Comparison of ENCODE assay signal across 28 cellular contexts in genomic region chr1:29824478-29825273, GRCh38.
A peak's percentile ranks its signal among the peaks of the same experiment; 100 is the strongest.
DNase-seq lines count a peak whose midpoint lies in the region; ATAC-seq and TF ChIP-seq lines count a peak whose summit lies in the region.
"Had no signal": no experiment of that assay in that cellular context is flagged by ENCODE, and none has a peak within 500 bp of the region (broad histone marks: within the 10 kb centered on the region; RNA-seq: fewer than 3 reads in every experiment).

No MANE protein-coding gene starts in this region.

- TF ChIP-seq POLR2A in esophagus muscularis mucosa (IDR thresholded peaks at IDR 0.05; ENCODE audit: low read depth) (no peak), spleen (IDR thresholded peaks at IDR 0.05) (no peak)

- H3K4me3 ChIP-seq in esophagus muscularis mucosa (no peak overlapping the region), spleen (no peak overlapping the region)
- H3K4me3 ChIP-seq: dorsolateral prefrontal cortex, HAP-1, left ventricle myocardium inferior, PC-9 had no signal

- WGBS in esophagus muscularis mucosa, result 57% methylated on average over 13 of the region's 16 CpGs
- 76 to 84% (median 80%) methylated on average over 9 to 16 of the region's 16 CpGs for WGBS in spleen, 5 donors

- H3K27me3 ChIP-seq in esophagus muscularis mucosa (peaks cover 0 to 79% (median 3%) of the 10 kb centered on the region in 4 donors), spleen (replicated peaks in 1 of 7) (peaks cover 0 to 70% (median 4%) of the 10 kb centered on the region in 7 donors)
- H3K27me3 ChIP-seq: BE2C had no signal

- H3K36me3 ChIP-seq in esophagus muscularis mucosa (no peaks in the 10 kb centered on the region), spleen (no peaks in the 10 kb centered on the region)
- H3K36me3 ChIP-seq: BE2C, HAP-1, left ventricle myocardium inferior had no signal

- no peaks in the 10 kb centered on the region for H3K36me3 Mint-ChIP-seq in activated CD8-positive, alpha-beta memory T cell treated with anti-CD3 and anti-CD28 coated beads, Interleukin-2, amount 10 ng/mL, durations not matched to agents 7 days and 5 days
- H3K36me3 Mint-ChIP-seq: mesothelial cell of epicardium, natural killer cell, type B pancreatic cell had no signal

- TF ChIP-seq EP300 in esophagus muscularis mucosa (IDR thresholded peaks at IDR 0.05), result no peak

- H3K4me1 Mint-ChIP-seq in activated CD8-positive, alpha-beta memory T cell treated with anti-CD3 and anti-CD28 coated beads, Interleukin-2, amount 10 ng/mL, durations not matched to agents 7 days and 5 days, result no peaks in the 10 kb centered on the region
- H3K4me1 Mint-ChIP-seq: mesothelial cell of epicardium, natural killer cell had no signal

- H3K4me3 Mint-ChIP-seq in activated CD8-positive, alpha-beta memory T cell treated with anti-CD3 and anti-CD28 coated beads, Interleukin-2, amount 10 ng/mL, durations not matched to agents 7 days and 5 days, result no peak overlapping the region
- H3K4me3 Mint-ChIP-seq: mesothelial cell of epicardium, natural killer cell, type B pancreatic cell had no signal

- H3K9me3 Mint-ChIP-seq in activated CD8-positive, alpha-beta memory T cell treated with anti-CD3 and anti-CD28 coated beads, Interleukin-2, amount 10 ng/mL, durations not matched to agents 7 days and 5 days (ENCODE audit: low read depth), result no peaks in the 10 kb centered on the region
- H3K9me3 Mint-ChIP-seq: mesothelial cell of epicardium, natural killer cell, type B pancreatic cell had no signal

- DNase-seq in activated CD8-positive, alpha-beta memory T cell treated with anti-CD3 and anti-CD28 coated beads, Interleukin-2, amount 10 ng/mL, durations not matched to agents 7 days and 5 days, result peak; percentile 22
- DNase-seq in activated CD8-positive, alpha-beta memory T cell treated with anti-CD3 and anti-CD28 coated beads, Interleukin-2, amount 50 U/mL, for 4 hours, result no peak
- DNase-seq in NCI-H1092 treated with DMSO at 0.1 percent for 48 hours (lab: John Stamatoyannopoulos, UW) (peak; percentile 50), esophagus muscularis mucosa (ENCODE audit: extremely low spot score) (peak; percentile 34), spleen (peak; percentile 33), superior temporal gyrus (ENCODE audit: extremely low spot score) (no peak), NCI-H146 treated with DMSO at 0.1 percent for 48 hours (lab: John Stamatoyannopoulos, UW; ENCODE audit: unreplicated experiment) (no peak), NCI-H1105 (lab: John Stamatoyannopoulos, UW) (no peak)
- DNase-seq: ACHN; activated CD4-positive, alpha-beta T cell treated with anti-CD3 and anti-CD28 coated beads for 1 hour; activated gamma-delta T cell; activated T-cell treated with anti-CD3 and anti-CD28 coated beads, Interleukin-2, amount 50 U/mL, for 1 hour; BE2C; dorsolateral prefrontal cortex; GF-D8; left ventricle myocardium inferior; MM.1S; natural killer cell; NCI-H146; NK-92 treated with Interleukin-12 subunit alpha and Interleukin-12 subunit beta, amount 100 ng/mL, for 24 hours; PC-9; T-helper 2 cell had no signal

- H3K27ac Mint-ChIP-seq in activated CD8-positive, alpha-beta memory T cell treated with anti-CD3 and anti-CD28 coated beads, Interleukin-2, amount 10 ng/mL, durations not matched to agents 7 days and 5 days, result no peak overlapping the region
- H3K27ac Mint-ChIP-seq: mesothelial cell of epicardium, natural killer cell, type B pancreatic cell had no signal

- CTCF ChIA-PET in activated CD8-positive, alpha-beta memory T cell treated with anti-CD3 and anti-CD28 coated beads, Interleukin-2, amount 10 ng/mL, durations not matched to agents 7 days and 5 days (lab: Charles Lee), result no interaction called here

- intact Hi-C loops in esophagus muscularis mucosa (cut with DNase I), result no loop called here
- intact Hi-C loops in spleen (cut with DNase I; ENCODE audit: low total_unique reads), result no loop called here

- H3K27ac ChIP-seq in esophagus muscularis mucosa (replicated peaks in 1 of 4), result no peak overlapping the region
- H3K27ac ChIP-seq in spleen, result no peak overlapping the region
- H3K27ac ChIP-seq: dorsolateral prefrontal cortex, KMS-11, left ventricle myocardium inferior, PC-9 had no signal

- no peak for TF ChIP-seq CTCF in esophagus muscularis mucosa (IDR thresholded peaks at IDR 0.05)
- no peak for TF ChIP-seq CTCF in spleen (IDR thresholded peaks at IDR 0.05 in 8 of 11, conservative IDR thresholded peaks at IDR 0.05 in 3 of 11)

- peaks cover 15% of the 10 kb centered on the region for H3K27me3 Mint-ChIP-seq in activated CD8-positive, alpha-beta memory T cell treated with anti-CD3 and anti-CD28 coated beads, Interleukin-2, amount 10 ng/mL, durations not matched to agents 7 days and 5 days
- H3K27me3 Mint-ChIP-seq: type B pancreatic cell had no signal

- H3K4me1 ChIP-seq in esophagus muscularis mucosa (no peaks in the 10 kb centered on the region), spleen (no peaks in the 10 kb centered on the region)
- H3K4me1 ChIP-seq: BE2C, HAP-1, left ventricle myocardium inferior had no signal

- H3K9me3 ChIP-seq in esophagus muscularis mucosa, result peaks cover 0 to 4% (median under 1%) of the 10 kb centered on the region in 4 donors
- H3K9me3 ChIP-seq in spleen, result no peaks in the 10 kb centered on the region
- H3K9me3 ChIP-seq: BE2C, HAP-1, left ventricle myocardium inferior had no signal

- ATAC-seq in activated CD8-positive, alpha-beta memory T cell treated with anti-CD3 and anti-CD28 coated beads, Interleukin-2, amount 10 ng/mL, durations not matched to agents 7 days and 5 days, result no peak
- ATAC-seq: Right ventricle myocardium inferior, SK-N-SH treated with all-trans-retinoic acid at 6 μM for 48 hours had no signal

Comparison
In these comparisons a context has a peak if more than half of its experiments do, and no peak if none do; other contexts are left out.
1. DNase-seq: peak in activated CD8-positive, alpha-beta memory T cell treated with anti-CD3 and anti-CD28 coated beads, Interleukin-2, amount 10 ng/mL, durations not matched to agents 7 days and 5 days (single experiment), NCI-H1092 treated with DMSO at 0.1 percent for 48 hours (single experiment), esophagus muscularis mucosa (single experiment) and spleen (single experiment); none in activated CD8-positive, alpha-beta memory T cell treated with anti-CD3 and anti-CD28 coated beads, Interleukin-2, amount 50 U/mL, for 4 hours (single experiment), superior temporal gyrus (single experiment), NCI-H146 treated with DMSO at 0.1 percent for 48 hours (single experiment) and NCI-H1105 (single experiment).